In the genomic region with DNA sequence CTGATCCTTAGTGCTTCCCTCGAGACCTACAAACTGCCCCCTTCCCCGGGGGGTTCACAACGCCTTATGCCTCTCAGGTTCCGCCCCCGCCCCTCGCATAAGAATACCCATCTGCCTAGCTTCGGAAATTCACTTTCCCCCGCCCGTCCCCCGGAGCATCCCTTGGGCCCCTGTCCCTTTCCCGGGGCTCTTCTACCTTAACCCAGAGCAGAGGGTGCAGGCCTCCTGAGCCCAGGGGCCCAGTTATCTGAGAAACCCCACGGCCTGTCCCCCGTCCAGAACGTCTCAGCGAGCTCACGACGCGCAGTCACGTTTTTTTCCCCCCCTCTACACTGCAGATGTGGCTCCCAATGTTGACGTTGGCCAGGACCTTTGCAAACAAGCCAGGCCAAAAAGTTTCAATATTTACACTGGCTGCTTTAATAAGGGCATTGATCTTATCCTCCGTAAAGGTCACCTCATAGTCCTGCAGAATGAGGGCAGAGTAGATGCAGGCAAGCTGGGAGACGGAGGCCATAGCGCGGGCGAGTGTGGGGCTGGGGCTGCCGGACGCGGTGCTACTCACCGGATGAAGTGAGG, we compare ENCODE assay signal across 9 cellular contexts. TPM values are rescaled to one million over a fixed set of nuclear protein-coding genes. Genes with fewer than 3 reads are reported as not detected.
DNase-seq lines count a peak whose midpoint lies in the region; ATAC-seq and TF ChIP-seq lines count a peak whose summit lies in the region.
"Had no signal": no experiment of that assay in that cellular context is flagged by ENCODE, and none has a peak within 500 bp of the region (broad histone marks: within the 10 kb centered on the region; RNA-seq: fewer than 3 reads in every experiment).

No MANE protein-coding gene starts in this region.

- peak; percentile 27 for ATAC-seq in GM19035 (IDR thresholded peaks at IDR 0.05; ENCODE audit: unreplicated experiment)
- peak; percentile 21 for ATAC-seq in HG03354 (IDR thresholded peaks at IDR 0.05; ENCODE audit: poor library complexity, severe bottlenecking, unreplicated experiment)
- peak; percentile 32 for ATAC-seq in esophagus mucosa
- ATAC-seq in natural killer cell treated with Interleukin-12 subunit alpha and Interleukin-12 subunit beta and Interleukin-15 and Interleukin-18, amount 100 ng/mL, for 72 hours = peak; percentile 32 to 40

- peaks cover 48% of the 10 kb centered on the region for H3K4me1 ChIP-seq in vagina

- no peaks in the 10 kb centered on the region for H3K9me3 ChIP-seq in SK-N-MC (ENCODE audit: low read depth, low read length)
- H3K9me3 ChIP-seq in vagina = no peaks in the 10 kb centered on the region

- intact Hi-C loops in vagina (cut with DNase I) = loop anchor here (2.0 kb wide), 1 partner anchor 147 kb away; a partner anchor contains a TSS

- H3K9ac ChIP-seq in SK-N-MC (ENCODE audit: insufficient read length) = peak overlapping the region; percentile 73

- DNase-seq in COLO829 (ENCODE audit: low spot score) = peak; percentile 22
- DNase-seq in SK-N-MC (ENCODE audit: low read depth, low spot score) = no peak
- DNase-seq in natural killer cell treated with Interleukin-12 subunit alpha and Interleukin-12 subunit beta and Interleukin-15 and Interleukin-18, amount 100 ng/mL, for 72 hours (ENCODE audit: low spot score) = no peak
- DNase-seq in vagina (ENCODE audit: extremely low spot score in 2 of 2) = peak in 1 of 2 donors; percentile 87
- no peak for DNase-seq in chondrocyte (ENCODE audit: low spot score)

- H3K9me3 Mint-ChIP-seq in natural killer cell treated with Interleukin-12 subunit alpha and Interleukin-12 subunit beta and Interleukin-15 and Interleukin-18, amount 100 ng/mL, for 72 hours = no peaks in the 10 kb centered on the region
- no peaks in the 10 kb centered on the region for H3K9me3 Mint-ChIP-seq in chondrocyte (ENCODE audit: low read depth)
- H3K9me3 Mint-ChIP-seq: stimulated activated naive CD8-positive, alpha-beta T cell treated with anti-CD3 and anti-CD28 coated beads, Interleukin-15, Interleukin-2, amounts not matched to agents 100 ng/mL and 50 ng/mL, for 24 hours had no signal

- peak overlapping the region; percentile 95 for H3K4me3 ChIP-seq in SK-N-MC
- H3K4me3 ChIP-seq in vagina = peak overlapping the region; percentile 48 to 84

- H3K36me3 Mint-ChIP-seq in natural killer cell treated with Interleukin-12 subunit alpha and Interleukin-12 subunit beta and Interleukin-15 and Interleukin-18, amount 100 ng/mL, for 72 hours = no peaks in the 10 kb centered on the region
- peaks cover 4% of the 10 kb centered on the region for H3K36me3 Mint-ChIP-seq in chondrocyte (ENCODE audit: low read depth)

- peaks cover 15 to 17% of the 10 kb centered on the region in 2 donors for H3K4me1 Mint-ChIP-seq in natural killer cell treated with Interleukin-12 subunit alpha and Interleukin-12 subunit beta and Interleukin-15 and Interleukin-18, amount 100 ng/mL, for 72 hours (ENCODE audit: low read depth in 2 of 2)
- peaks cover 7% of the 10 kb centered on the region for H3K4me1 Mint-ChIP-seq in chondrocyte (ENCODE audit: low read depth)

- H3K36me3 ChIP-seq in SK-N-MC (ENCODE audit: insufficient read depth, low read length) = no peaks in the 10 kb centered on the region
- no peaks in the 10 kb centered on the region for H3K36me3 ChIP-seq in vagina

- no peak for TF ChIP-seq CTCF in vagina (IDR thresholded peaks at IDR 0.05)
- TF ChIP-seq CTCF in chondrocyte (IDR thresholded peaks at IDR 0.05) = no peak

- H3K27me3 Mint-ChIP-seq in natural killer cell treated with Interleukin-12 subunit alpha and Interleukin-12 subunit beta and Interleukin-15 and Interleukin-18, amount 100 ng/mL, for 72 hours = no peaks in the 10 kb centered on the region
- H3K27me3 Mint-ChIP-seq in chondrocyte (ENCODE audit: low read depth) = no peaks in the 10 kb centered on the region
- H3K27me3 Mint-ChIP-seq: stimulated activated naive CD8-positive, alpha-beta T cell treated with anti-CD3 and anti-CD28 coated beads, Interleukin-15, Interleukin-2, amounts not matched to agents 100 ng/mL and 50 ng/mL, for 24 hours had no signal

- H3K27ac Mint-ChIP-seq in natural killer cell treated with Interleukin-12 subunit alpha and Interleukin-12 subunit beta and Interleukin-15 and Interleukin-18, amount 100 ng/mL, for 72 hours = no peak overlapping the region
- H3K27ac Mint-ChIP-seq in chondrocyte (ENCODE audit: unreplicated experiment) = no peak overlapping the region
- H3K27ac Mint-ChIP-seq: stimulated activated naive CD8-positive, alpha-beta T cell treated with anti-CD3 and anti-CD28 coated beads, Interleukin-15, Interleukin-2, amounts not matched to agents 100 ng/mL and 50 ng/mL, for 24 hours had no signal

- H3K27me3 ChIP-seq in vagina = no peaks in the 10 kb centered on the region

- H3K27ac ChIP-seq in SK-N-MC (no peak overlapping the region), vagina (peak overlapping the region; percentile 99)

- TF ChIP-seq POLR2A in vagina (IDR thresholded peaks at IDR 0.05) = no peak

- H3K4me3 Mint-ChIP-seq in natural killer cell treated with Interleukin-12 subunit alpha and Interleukin-12 subunit beta and Interleukin-15 and Interleukin-18, amount 100 ng/mL, for 72 hours = no peak overlapping the region
- H3K4me3 Mint-ChIP-seq in chondrocyte (ENCODE audit: unreplicated experiment) = no peak overlapping the region
- H3K4me3 Mint-ChIP-seq: stimulated activated naive CD8-positive, alpha-beta T cell treated with anti-CD3 and anti-CD28 coated beads, Interleukin-15, Interleukin-2, amounts not matched to agents 100 ng/mL and 50 ng/mL, for 24 hours had no signal

RNA-seq across cellular contexts. Expression of a gene that starts 1.4 kb away (rescaled TPM):
- 32.7 TPM for total RNA-seq in esophagus mucosa
- 10 to 100 TPM; 33.1 to 58.3 TPM for total RNA-seq in natural killer cell treated with Interleukin-12 subunit alpha and Interleukin-12 subunit beta and Interleukin-15 and Interleukin-18, amount 100 ng/mL, for 72 hours
- 58.9 TPM for total RNA-seq in vagina
- 62.7 to 70.9 TPM (median 63.3 TPM) in 3 replicates for total RNA-seq in chondrocyte

RNA-seq across cellular contexts. Expression of a gene that starts 42.0 kb away (rescaled TPM):
- total RNA-seq in esophagus mucosa = 1.3 TPM
- 10 to 100 TPM; 18.2 to 31.5 TPM for total RNA-seq in natural killer cell treated with Interleukin-12 subunit alpha and Interleukin-12 subunit beta and Interleukin-15 and Interleukin-18, amount 100 ng/mL, for 72 hours
- total RNA-seq in vagina = 6.6 TPM
- total RNA-seq in chondrocyte = 12.0 to 18.3 TPM (median 16.4 TPM) in 3 replicates

RNA-seq across cellular contexts. Expression of a gene that starts 44.5 kb away (rescaled TPM):
- total RNA-seq in esophagus mucosa (13.0 TPM), vagina (6.6 TPM), chondrocyte (4.3 to 13.5 TPM (median 4.8 TPM) in 3 replicates)
- total RNA-seq in natural killer cell treated with Interleukin-12 subunit alpha and Interleukin-12 subunit beta and Interleukin-15 and Interleukin-18, amount 100 ng/mL, for 72 hours = 100 to 1,000 TPM in 1 of 2 donors, 10 to 100 TPM in 1; 41.6 to 111 TPM

RNA-seq across cellular contexts. Expression of a gene that starts 58.8 kb away (rescaled TPM):
- total RNA-seq in esophagus mucosa (not detected), vagina (not detected), chondrocyte (not detected in 3 replicates)
- total RNA-seq in natural killer cell treated with Interleukin-12 subunit alpha and Interleukin-12 subunit beta and Interleukin-15 and Interleukin-18, amount 100 ng/mL, for 72 hours = not detected
